In genomic region chr10:24196426-24197039, GRCh38 we compare ENCODE assay signal across 1 cellular context.
A peak's percentile ranks its signal among the peaks of the same experiment; 100 is the strongest.
TF ChIP-seq lines count a peak whose summit lies in the region.

No MANE protein-coding gene starts in this region.

TF ChIP-seq in HepG2, 621 proteins besides CTCF, POLR2A, EP300 and RAD21 (continued from another document):
- TF ChIP-seq, protein P1, sequence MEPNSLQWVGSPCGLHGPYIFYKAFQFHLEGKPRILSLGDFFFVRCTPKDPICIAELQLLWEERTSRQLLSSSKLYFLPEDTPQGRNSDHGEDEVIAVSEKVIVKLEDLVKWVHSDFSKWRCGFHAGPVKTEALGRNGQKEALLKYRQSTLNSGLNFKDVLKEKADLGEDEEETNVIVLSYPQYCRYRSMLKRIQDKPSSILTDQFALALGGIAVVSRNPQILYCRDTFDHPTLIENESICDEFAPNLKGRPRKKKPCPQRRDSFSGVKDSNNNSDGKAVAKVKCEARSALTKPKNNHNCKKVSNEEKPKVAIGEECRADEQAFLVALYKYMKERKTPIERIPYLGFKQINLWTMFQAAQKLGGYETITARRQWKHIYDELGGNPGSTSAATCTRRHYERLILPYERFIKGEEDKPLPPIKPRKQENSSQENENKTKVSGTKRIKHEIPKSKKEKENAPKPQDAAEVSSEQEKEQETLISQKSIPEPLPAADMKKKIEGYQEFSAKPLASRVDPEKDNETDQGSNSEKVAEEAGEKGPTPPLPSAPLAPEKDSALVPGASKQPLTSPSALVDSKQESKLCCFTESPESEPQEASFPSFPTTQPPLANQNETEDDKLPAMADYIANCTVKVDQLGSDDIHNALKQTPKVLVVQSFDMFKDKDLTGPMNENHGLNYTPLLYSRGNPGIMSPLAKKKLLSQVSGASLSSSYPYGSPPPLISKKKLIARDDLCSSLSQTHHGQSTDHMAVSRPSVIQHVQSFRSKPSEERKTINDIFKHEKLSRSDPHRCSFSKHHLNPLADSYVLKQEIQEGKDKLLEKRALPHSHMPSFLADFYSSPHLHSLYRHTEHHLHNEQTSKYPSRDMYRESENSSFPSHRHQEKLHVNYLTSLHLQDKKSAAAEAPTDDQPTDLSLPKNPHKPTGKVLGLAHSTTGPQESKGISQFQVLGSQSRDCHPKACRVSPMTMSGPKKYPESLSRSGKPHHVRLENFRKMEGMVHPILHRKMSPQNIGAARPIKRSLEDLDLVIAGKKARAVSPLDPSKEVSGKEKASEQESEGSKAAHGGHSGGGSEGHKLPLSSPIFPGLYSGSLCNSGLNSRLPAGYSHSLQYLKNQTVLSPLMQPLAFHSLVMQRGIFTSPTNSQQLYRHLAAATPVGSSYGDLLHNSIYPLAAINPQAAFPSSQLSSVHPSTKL (CRISPR knock-in tag; IDR thresholded peaks at IDR 0.05) = no peak
- 0 out of 2 replicates have a peak, but pooled peaks have one; percentile 33 for TF ChIP-seq SRF (IDR thresholded peaks at IDR 0.05; ENCODE audit: low read depth, low read length)
